ENCODE assay signal across 8 cellular contexts in genomic region chr6:7154341-7155139, GRCh38. TPM values are rescaled to one million over a fixed set of nuclear protein-coding genes. Genes with fewer than 3 reads are reported as not detected.
DNase-seq lines count a peak whose midpoint lies in the region; ATAC-seq and TF ChIP-seq lines count a peak whose summit lies in the region.

No MANE protein-coding gene starts in this region.

- CTCF ChIA-PET in SK-N-SH (lab: Yijun Ruan, JAX) = interaction anchor here (1.2 kb wide), 1 partner anchor 89 kb away, joined by 3 read pairs; no protein-coding TSS in a partner anchor

- no peak overlapping the region for H2AFZ ChIP-seq in SK-N-SH (ENCODE audit: low read depth)

- POLR2A ChIA-PET in SK-N-SH (lab: Yijun Ruan, JAX) = no interaction called here

- H3F3A ChIP-seq in SK-N-SH (replicated peaks; ENCODE audit: insufficient read depth) = peaks cover 16% of the 10 kb centered on the region

- TF ChIP-seq EP300 in SK-N-SH (IDR thresholded peaks at IDR 0.05; ENCODE audit: borderline replicate concordance in 1 of 2, low read depth in 1 of 2, low read length in 1 of 2) = no peak

- H3K27ac ChIP-seq in SK-N-SH (ENCODE audit: low read depth in 2 of 2, low read length in 1 of 2) = no peak overlapping the region

- H3K27me3 ChIP-seq in SK-N-SH (ENCODE audit: insufficient read depth) = no peaks in the 10 kb centered on the region

- ATAC-seq in GM21390 (IDR thresholded peaks at IDR 0.05; ENCODE audit: unreplicated experiment) = peak; percentile 62
- peak; percentile 66 for ATAC-seq in HG03571 (IDR thresholded peaks at IDR 0.05; ENCODE audit: unreplicated experiment)

- no peak for TF ChIP-seq RAD21 in SK-N-SH (IDR thresholded peaks at IDR 0.05; ENCODE audit: low read length)

- H3K79me2 ChIP-seq in SK-N-SH (ENCODE audit: insufficient read depth) = peaks cover 93% of the 10 kb centered on the region

- H3K9me3 ChIP-seq in SK-N-SH = no peaks in the 10 kb centered on the region

- no peak overlapping the region for H3K9ac ChIP-seq in SK-N-SH

- peaks cover 0 to 45% of the 10 kb centered on the region in 2 experiments; a peak in 3 of 4 replicates for H3K4me1 ChIP-seq in SK-N-SH (ENCODE audit: control insufficient read depth in 1 of 2, insufficient read depth in 2 of 2, low read depth in 1 of 2, low read length in 1 of 2)

- 77% methylated on average over 12 of the region's 13 CpGs for WGBS in SK-N-SH (ENCODE audit: low lambda C conversion rate)

- H3K4me2 ChIP-seq in SK-N-SH = no peak overlapping the region

- DNase-seq in ecto neural progenitor cell (ENCODE audit: low spot score) = peak; percentile 27
- no peak for DNase-seq in NK-92 treated with Interleukin-12 subunit alpha and Interleukin-12 subunit beta, amount 100 ng/mL, for 24 hours (lab: John Stamatoyannopoulos, UW)
- DNase-seq in SK-N-SH = no peak
- no peak for DNase-seq in nucleus accumbens (lab: John Stamatoyannopoulos, UW)
- no peak for DNase-seq in NCI-H2107 treated with DMSO at 0.1 percent for 48 hours (lab: John Stamatoyannopoulos, UW; ENCODE audit: unreplicated experiment)

- H3K4me3 ChIP-seq in GM08714 (ENCODE audit: low read length) (peak overlapping the region; percentile 57; the same call in 1 of the 2 replicates), SK-N-SH (ENCODE audit: low read depth in 2 of 2, low read length in 1 of 2) (no peak overlapping the region)

- H3K9me2 ChIP-seq in SK-N-SH = no peaks in the 10 kb centered on the region

- peaks cover 0 to 6% of the 10 kb centered on the region in 2 experiments for H3K36me3 ChIP-seq in SK-N-SH (replicated peaks in 1 of 2; ENCODE audit: control insufficient read depth in 1 of 2, insufficient read depth in 2 of 2, low read length in 1 of 2)

- peaks cover 14% of the 10 kb centered on the region for H4K20me1 ChIP-seq in SK-N-SH (ENCODE audit: insufficient read depth)

- TF ChIP-seq CTCF in SK-N-SH (IDR thresholded peaks at IDR 0.05) = no peak

TF ChIP-seq in SK-N-SH, 30 proteins besides CTCF, POLR2A, EP300 and RAD21:
- TF ChIP-seq MAX (IDR thresholded peaks at IDR 0.05; ENCODE audit: low read depth) = no peak
- TF ChIP-seq ELF1 (IDR thresholded peaks at IDR 0.05) = no peak
- no peak for TF ChIP-seq RFX5 (IDR thresholded peaks at IDR 0.05; ENCODE audit: low read length)
- no peak for TF ChIP-seq USF2 (IDR thresholded peaks at IDR 0.05; ENCODE audit: borderline replicate concordance, low read depth, low read length)
- TF ChIP-seq FOXJ3 (CRISPR knock-in tag; IDR thresholded peaks at IDR 0.05) = no peak
- no peak for TF ChIP-seq RCOR1 (IDR thresholded peaks at IDR 0.05; ENCODE audit: low read length)
- no peak for TF ChIP-seq PBX3 (IDR thresholded peaks at IDR 0.05)
- TF ChIP-seq RXRA (IDR thresholded peaks at IDR 0.05; ENCODE audit: borderline replicate concordance, low read depth) = no peak
- no peak for TF ChIP-seq TEAD4 (IDR thresholded peaks at IDR 0.05; ENCODE audit: borderline replicate concordance, insufficient read depth)
- no peak for TF ChIP-seq CHD2 (IDR thresholded peaks at IDR 0.05; ENCODE audit: low read length, partially characterized antibody)
- TF ChIP-seq GABPA (IDR thresholded peaks at IDR 0.05; ENCODE audit: low read depth) = no peak
- TF ChIP-seq MEF2A (IDR thresholded peaks at IDR 0.05; ENCODE audit: borderline replicate concordance, low read depth) = no peak
- no peak for TF ChIP-seq USF1 (IDR thresholded peaks at IDR 0.05; ENCODE audit: borderline replicate concordance, low read depth)
- TF ChIP-seq SIN3A (IDR thresholded peaks at IDR 0.05; ENCODE audit: borderline replicate concordance, low read depth, low read length) = no peak

RNA-seq across cellular contexts. Expression of gene RREB1, which starts 46.8 kb away (rescaled TPM):
- 1.5 and 2.0 TPM in 2 replicates for polyA plus RNA-seq in SK-N-SH (2012; rRNA removed)
- polyA plus RNA-seq in SK-N-SH (2012; cell fraction: cytosol; rRNA removed) = 1.2 and 1.6 TPM in 2 replicates
- polyA plus RNA-seq in SK-N-SH (2012; cell fraction: nucleus; rRNA removed) = 7.5 and 8.0 TPM in 2 replicates
